ENCODE assay signal across 21 cellular contexts in genomic region chr10:19983880-19984279, GRCh38.
"Had no signal": no experiment of that assay in that cellular context is flagged by ENCODE, and none has a peak within 500 bp of the region (broad histone marks: within the 10 kb centered on the region; RNA-seq: fewer than 3 reads in every experiment).

No MANE protein-coding gene starts in this region.

- H3K4me3 Mint-ChIP-seq: activated naive CD4-positive, alpha-beta T cell treated with anti-CD3 and anti-CD28 coated beads, Interleukin-2, amount 50 U/mL, for 24 hours; dendritic cell treated with granulocyte-macrophage colony-stimulating factor and Interleukin-4, amounts not matched to agents 40 ng/mL and 50 ng/mL, for 4 days; naive thymus-derived CD4-positive, alpha-beta T cell; neural crest cell; stimulated activated naive CD8-positive, alpha-beta T cell treated with anti-CD3 and anti-CD28 coated beads, Interleukin-15, amount 100 ng/mL, for 72 hours had no signal

- H3K27ac Mint-ChIP-seq: activated naive CD4-positive, alpha-beta T cell treated with anti-CD3 and anti-CD28 coated beads, Interleukin-2, amount 50 U/mL, for 24 hours; dendritic cell treated with granulocyte-macrophage colony-stimulating factor and Interleukin-4, amounts not matched to agents 40 ng/mL and 50 ng/mL, for 4 days; naive thymus-derived CD4-positive, alpha-beta T cell had no signal

- H3K27ac ChIP-seq: body of pancreas, cardiac muscle cell, lower lobe of right lung, spleen, tibial artery, WERI-Rb-1 had no signal

- ATAC-seq: body of pancreas; left lobe of liver; lower lobe of right lung; naive thymus-derived CD4-positive, alpha-beta T cell; stimulated activated naive CD8-positive, alpha-beta T cell treated with anti-CD3 and anti-CD28 coated beads, Interleukin-15, amount 100 ng/mL, for 72 hours had no signal

- H3K9me3 ChIP-seq: body of pancreas, lower lobe of right lung, spleen, tibial artery had no signal

- H3K27me3 Mint-ChIP-seq: activated naive CD4-positive, alpha-beta T cell treated with anti-CD3 and anti-CD28 coated beads, Interleukin-2, amount 50 U/mL, for 24 hours; dendritic cell treated with granulocyte-macrophage colony-stimulating factor and Interleukin-4, amounts not matched to agents 40 ng/mL and 50 ng/mL, for 4 days; naive thymus-derived CD4-positive, alpha-beta T cell; stimulated activated naive CD8-positive, alpha-beta T cell treated with anti-CD3 and anti-CD28 coated beads, Interleukin-15, amount 100 ng/mL, for 72 hours had no signal

- H3K4me1 ChIP-seq: body of pancreas, lower lobe of right lung had no signal

- H3K27me3 ChIP-seq: body of pancreas, cardiac muscle cell, spleen, tibial artery had no signal

- H3K4me1 Mint-ChIP-seq: activated naive CD4-positive, alpha-beta T cell treated with anti-CD3 and anti-CD28 coated beads, Interleukin-2, amount 50 U/mL, for 24 hours; naive thymus-derived CD4-positive, alpha-beta T cell; stimulated activated naive CD8-positive, alpha-beta T cell treated with anti-CD3 and anti-CD28 coated beads, Interleukin-15, amount 100 ng/mL, for 72 hours had no signal

- H3K9me3 Mint-ChIP-seq: activated naive CD4-positive, alpha-beta T cell treated with anti-CD3 and anti-CD28 coated beads, Interleukin-2, amount 50 U/mL, for 24 hours; dendritic cell treated with granulocyte-macrophage colony-stimulating factor and Interleukin-4, amounts not matched to agents 40 ng/mL and 50 ng/mL, for 4 days; neural crest cell; stimulated activated naive CD8-positive, alpha-beta T cell treated with anti-CD3 and anti-CD28 coated beads, Interleukin-15, amount 100 ng/mL, for 72 hours had no signal

- H3K4me3 ChIP-seq: body of pancreas, cardiac muscle cell, lower lobe of right lung, spleen, tibial artery had no signal

- DNase-seq: activated CD4-positive, alpha-beta T cell treated with anti-CD3 and anti-CD28 coated beads for 1 hour; activated gamma-delta T cell treated with Interleukin-2 at 50 U/mL for 16 hours; activated T-cell treated with anti-CD3 and anti-CD28 coated beads, Interleukin-2, amount 50 U/mL, for 1 hour; anterior cingulate cortex; body of pancreas; effector CD4-positive, alpha-beta T cell; erythroblast; foreskin fibroblast; lower lobe of right lung; naive thymus-derived CD4-positive, alpha-beta T cell; spleen; stimulated activated CD4-positive, alpha-beta T cell treated with anti-CD3 and anti-CD28 coated beads, Interleukin-4, amount 100 ng/mL, for 1 hour; stimulated activated naive CD8-positive, alpha-beta T cell treated with anti-CD3 and anti-CD28 coated beads, Interleukin-15, amount 100 ng/mL, for 72 hours; T-helper 2 cell; tibial artery; WERI-Rb-1 had no signal

- H3K36me3 ChIP-seq: cardiac muscle cell, lower lobe of right lung, spleen, tibial artery, WERI-Rb-1 had no signal

- H3K36me3 Mint-ChIP-seq: activated naive CD4-positive, alpha-beta T cell treated with anti-CD3 and anti-CD28 coated beads, Interleukin-2, amount 50 U/mL, for 24 hours; naive thymus-derived CD4-positive, alpha-beta T cell had no signal
